16 cellular contexts compared by ENCODE assay signal in genomic region chr16:8948069-8948593, GRCh38. TPM values are rescaled to one million over a fixed set of nuclear protein-coding genes. Genes with fewer than 3 reads are reported as not detected.
DNase-seq lines count a peak whose midpoint lies in the region; ATAC-seq and TF ChIP-seq lines count a peak whose summit lies in the region.
"Had no signal": no experiment of that assay in that cellular context is flagged by ENCODE, and none has a peak within 500 bp of the region (broad histone marks: within the 10 kb centered on the region; RNA-seq: fewer than 3 reads in every experiment).

No MANE protein-coding gene starts in this region.

- DNase-seq in CD14-positive monocyte (ENCODE audit: low spot score) (no peak), GM23338 (ENCODE audit: low spot score) (no peak), KBM-7 (no peak), MV-4-11 (lab: John Stamatoyannopoulos, UW) (no peak), upper lobe of left lung (no peak)
- no peak for DNase-seq in activated CD8-positive, alpha-beta T cell treated with anti-CD3 and anti-CD28 coated beads, Interleukin-2, amount 10 ng/mL, durations not matched to agents 7 days and 5 days
- no peak for DNase-seq in naive thymus-derived CD4-positive, alpha-beta T cell
- DNase-seq: activated CD4-positive, alpha-beta T cell treated with anti-CD3 and anti-CD28 coated beads for 1 hour; activated naive CD4-positive, alpha-beta T cell treated with anti-CD3 and anti-CD28 coated beads, Interleukin-2, amount 10 ng/mL, durations not matched to agents 7 days and 5 days; DMS 273 treated with DMSO at 0.1 percent for 48 hours; GF-D8; heart right ventricle; left ventricle myocardium superior had no signal

- H3K27me3 Mint-ChIP-seq in CD14-positive monocyte (ENCODE audit: low read depth in 3 of 3) (no peaks in the 10 kb centered on the region), GM23338 (ENCODE audit: insufficient read depth, low read depth, poor library complexity) (peaks cover 28% of the 10 kb centered on the region)
- H3K27me3 Mint-ChIP-seq in activated CD8-positive, alpha-beta T cell treated with anti-CD3 and anti-CD28 coated beads, Interleukin-2, amount 10 ng/mL, durations not matched to agents 7 days and 5 days (ENCODE audit: low read depth): no peaks in the 10 kb centered on the region
- H3K27me3 Mint-ChIP-seq in naive thymus-derived CD4-positive, alpha-beta T cell: no peaks in the 10 kb centered on the region
- H3K27me3 Mint-ChIP-seq: activated naive CD4-positive, alpha-beta T cell treated with anti-CD3 and anti-CD28 coated beads, Interleukin-2, amount 10 ng/mL, durations not matched to agents 7 days and 5 days had no signal

- no peaks in the 10 kb centered on the region for H3K9me2 ChIP-seq in GM23338 (ENCODE audit: insufficient read depth)

- H3F3A ChIP-seq in GM23338 (replicated peaks; ENCODE audit: low read depth): peaks cover 3% of the 10 kb centered on the region; the same call in 1 of the 2 replicates

- H3K27ac ChIP-seq in GM23338 (ENCODE audit: low read depth): no peak overlapping the region
- no peak overlapping the region for H3K27ac ChIP-seq in naive thymus-derived CD4-positive, alpha-beta T cell (ENCODE audit: low read depth, low read length)
- no peak overlapping the region for H3K27ac ChIP-seq in upper lobe of left lung
- H3K27ac ChIP-seq: heart right ventricle, SJSA1 had no signal

- peaks cover 80% of the 10 kb centered on the region for H3K4me1 ChIP-seq in GM23338 (ENCODE audit: insufficient read depth)
- peaks cover 76 to 84% of the 10 kb centered on the region in 2 donors for H3K4me1 ChIP-seq in naive thymus-derived CD4-positive, alpha-beta T cell (ENCODE audit: control insufficient read depth in 2 of 2, insufficient read depth in 2 of 2, low read length in 2 of 2)
- peaks cover 65 to 97% (median 90%) of the 10 kb centered on the region in 4 donors for H3K4me1 ChIP-seq in upper lobe of left lung

- intact Hi-C loops in CD14-positive monocyte (cut with micrococcal nuclease): loop anchor here in 1 of 2 donors (10.0 kb wide), 2 partner anchors 57 to 187 kb away; no protein-coding TSS in a partner anchor
- intact Hi-C loops in naive thymus-derived CD4-positive, alpha-beta T cell (cut with micrococcal nuclease): no loop called here

- H2AFZ ChIP-seq in GM23338: no peak overlapping the region

- no peak overlapping the region for H3K4me2 ChIP-seq in GM23338

- H3K9me3 ChIP-seq in naive thymus-derived CD4-positive, alpha-beta T cell (ENCODE audit: control insufficient read depth in 2 of 3, low read length in 3 of 3): no peaks in the 10 kb centered on the region
- H3K9me3 ChIP-seq in upper lobe of left lung: no peaks in the 10 kb centered on the region
- H3K9me3 ChIP-seq: heart right ventricle, SJSA1 had no signal

- TF ChIP-seq EP300 in upper lobe of left lung (IDR thresholded peaks at IDR 0.05): no peak

- no peaks in the 10 kb centered on the region for H3K9me3 Mint-ChIP-seq in CD14-positive monocyte
- H3K9me3 Mint-ChIP-seq in GM23338: no peaks in the 10 kb centered on the region
- H3K9me3 Mint-ChIP-seq in activated CD8-positive, alpha-beta T cell treated with anti-CD3 and anti-CD28 coated beads, Interleukin-2, amount 10 ng/mL, durations not matched to agents 7 days and 5 days (ENCODE audit: insufficient read depth): no peaks in the 10 kb centered on the region
- H3K9me3 Mint-ChIP-seq in naive thymus-derived CD4-positive, alpha-beta T cell: no peaks in the 10 kb centered on the region
- H3K9me3 Mint-ChIP-seq: activated naive CD4-positive, alpha-beta T cell treated with anti-CD3 and anti-CD28 coated beads, Interleukin-2, amount 10 ng/mL, durations not matched to agents 7 days and 5 days had no signal

- in situ Hi-C loops in KBM-7 (cut with MboI; ENCODE audit: low pct_unique_long_range_greater_than_20kb, low sequenced_read_pairs): no loop called here

- no peak for TF ChIP-seq POLR2A in upper lobe of left lung (IDR thresholded peaks at IDR 0.05)

- TF ChIP-seq CTCF in CD14-positive monocyte (IDR thresholded peaks at IDR 0.05) (no peak), GM23338 (conservative IDR thresholded peaks at IDR 0.05; ENCODE audit: low read depth in 2 of 2) (no peak), upper lobe of left lung (IDR thresholded peaks at IDR 0.05) (no peak)

- 88 to 93% methylated on average over 6 of the region's 6 CpGs for WGBS in upper lobe of left lung, 2 donors

- no peak overlapping the region for H3K4me3 Mint-ChIP-seq in CD14-positive monocyte
- H3K4me3 Mint-ChIP-seq in GM23338: no peak overlapping the region
- H3K4me3 Mint-ChIP-seq in activated CD8-positive, alpha-beta T cell treated with anti-CD3 and anti-CD28 coated beads, Interleukin-2, amount 10 ng/mL, durations not matched to agents 7 days and 5 days: no peak overlapping the region
- H3K4me3 Mint-ChIP-seq in naive thymus-derived CD4-positive, alpha-beta T cell: peak overlapping the region in 9 of 10 donors; percentile 42 to 76 (median 69)
- H3K4me3 Mint-ChIP-seq: activated naive CD4-positive, alpha-beta T cell treated with anti-CD3 and anti-CD28 coated beads, Interleukin-2, amount 10 ng/mL, durations not matched to agents 7 days and 5 days had no signal

- H3K36me3 Mint-ChIP-seq in CD14-positive monocyte (peaks cover 0 to 7% of the 10 kb centered on the region in 2 donors), GM23338 (ENCODE audit: low read depth) (no peaks in the 10 kb centered on the region; the same call in 2 of the 3 replicates)
- H3K36me3 Mint-ChIP-seq in activated CD8-positive, alpha-beta T cell treated with anti-CD3 and anti-CD28 coated beads, Interleukin-2, amount 10 ng/mL, durations not matched to agents 7 days and 5 days (ENCODE audit: low read depth): peaks cover 14% of the 10 kb centered on the region
- no peaks in the 10 kb centered on the region for H3K36me3 Mint-ChIP-seq in naive thymus-derived CD4-positive, alpha-beta T cell

- H3K4me3 ChIP-seq in GM23338: no peak overlapping the region
- no peak overlapping the region for H3K4me3 ChIP-seq in naive thymus-derived CD4-positive, alpha-beta T cell (ENCODE audit: low read length)
- no peak overlapping the region for H3K4me3 ChIP-seq in upper lobe of left lung
- H3K4me3 ChIP-seq: heart right ventricle, SJSA1 had no signal

- peak overlapping the region; percentile 21 to 89 (median 76) for H3K27ac Mint-ChIP-seq in CD14-positive monocyte
- H3K27ac Mint-ChIP-seq in GM23338: peak overlapping the region; percentile 68; the same call in 1 of the 2 replicates
- peak overlapping the region; percentile 30 for H3K27ac Mint-ChIP-seq in activated CD8-positive, alpha-beta T cell treated with anti-CD3 and anti-CD28 coated beads, Interleukin-2, amount 10 ng/mL, durations not matched to agents 7 days and 5 days
- H3K27ac Mint-ChIP-seq in naive thymus-derived CD4-positive, alpha-beta T cell: peak overlapping the region in 7 of 9 donors; percentile 18 to 91 (median 76)

- POLR2A ChIA-PET in activated CD8-positive, alpha-beta T cell treated with anti-CD3 and anti-CD28 coated beads, Interleukin-2, amount 10 ng/mL, durations not matched to agents 7 days and 5 days (lab: Charles Lee): interaction anchor here (1.1 kb wide), 1 partner anchor 12 kb away, joined by 3 read pairs; no protein-coding TSS in a partner anchor
- POLR2A ChIA-PET in naive thymus-derived CD4-positive, alpha-beta T cell (lab: Charles Lee): interaction anchor here (0.6 to 1.8 kb wide), 3 partner anchors 14 to 236 kb away, joined by 3 to 5 read pairs (median 3); no protein-coding TSS in a partner anchor

- ATAC-seq in GM23338: no peak
- no peak for ATAC-seq in activated CD8-positive, alpha-beta T cell treated with anti-CD3 and anti-CD28 coated beads, Interleukin-2, amount 10 ng/mL, durations not matched to agents 7 days and 5 days
- ATAC-seq in naive thymus-derived CD4-positive, alpha-beta T cell: no peak
- ATAC-seq in HG02973 (IDR thresholded peaks at IDR 0.05; ENCODE audit: unreplicated experiment): no peak
- ATAC-seq in upper lobe of left lung (ENCODE audit: low FRiP score in 2 of 2): no peak
- ATAC-seq: heart right ventricle, left ventricle myocardium superior, Panc1 had no signal

- no peaks in the 10 kb centered on the region for H3K27me3 ChIP-seq in GM23338 (ENCODE audit: insufficient read depth)
- no peaks in the 10 kb centered on the region for H3K27me3 ChIP-seq in naive thymus-derived CD4-positive, alpha-beta T cell (ENCODE audit: control insufficient read depth in 2 of 2, insufficient read depth in 2 of 2, low read length in 2 of 2)
- no peaks in the 10 kb centered on the region for H3K27me3 ChIP-seq in upper lobe of left lung
- H3K27me3 ChIP-seq: heart right ventricle, SJSA1 had no signal

- H4K20me1 ChIP-seq in GM23338 (replicated peaks; ENCODE audit: insufficient read depth): peaks cover 95% of the 10 kb centered on the region

- CTCF ChIA-PET in activated CD8-positive, alpha-beta T cell treated with anti-CD3 and anti-CD28 coated beads, Interleukin-2, amount 10 ng/mL, durations not matched to agents 7 days and 5 days (lab: Charles Lee): interaction anchor here (1.1 to 7.9 kb wide), 4 partner anchors 10 to 60 kb away, joined by 3 to 66 read pairs (median 14); no protein-coding TSS in a partner anchor
- CTCF ChIA-PET in naive thymus-derived CD4-positive, alpha-beta T cell (lab: Charles Lee): interaction anchor here (0.8 to 1.8 kb wide), 3 partner anchors 12 to 30 kb away, joined by 3 to 5 read pairs (median 4); no protein-coding TSS in a partner anchor

- H3K4me1 Mint-ChIP-seq in CD14-positive monocyte: peaks cover 91% of the 10 kb centered on the region
- H3K4me1 Mint-ChIP-seq in GM23338: peaks cover 83% of the 10 kb centered on the region
- H3K4me1 Mint-ChIP-seq in activated CD8-positive, alpha-beta T cell treated with anti-CD3 and anti-CD28 coated beads, Interleukin-2, amount 10 ng/mL, durations not matched to agents 7 days and 5 days (ENCODE audit: low read depth): peaks cover 90% of the 10 kb centered on the region
- H3K4me1 Mint-ChIP-seq in naive thymus-derived CD4-positive, alpha-beta T cell: peaks cover 83 to 98% (median 96%) of the 10 kb centered on the region in 7 donors

- peaks cover 100% of the 10 kb centered on the region for H3K79me2 ChIP-seq in GM23338 (replicated peaks; ENCODE audit: insufficient read depth)

- H3K36me3 ChIP-seq in GM23338 (ENCODE audit: insufficient read depth): no peaks in the 10 kb centered on the region
- H3K36me3 ChIP-seq in naive thymus-derived CD4-positive, alpha-beta T cell (ENCODE audit: control insufficient read depth in 2 of 3, insufficient read depth in 3 of 3, low read length in 3 of 3): no peaks in the 10 kb centered on the region
- no peaks in the 10 kb centered on the region for H3K36me3 ChIP-seq in upper lobe of left lung
- H3K36me3 ChIP-seq: heart right ventricle, SJSA1 had no signal

TF ChIP-seq in GM23338, 12 proteins besides CTCF, POLR2A, EP300 and RAD21 (continues in another document):
- no peak for TF ChIP-seq CREB1 (CRISPR knock-in tag; IDR thresholded peaks at IDR 0.05; ENCODE audit: low read depth)

RNA-seq across cellular contexts. Expression of gene USP7, which starts 15.6 kb away (rescaled TPM):
- 1 to 10 TPM; 2.4 to 4.1 TPM for polyA plus RNA-seq in CD14-positive monocyte
- 130 and 169 TPM in 2 replicates for total RNA-seq in GM23338 (2014; rRNA removed; shearing (Covaris generic))
- 39.9 and 42.3 TPM in 2 replicates for polyA plus RNA-seq in GM23338 (2016; fragmentation: Nextera tagmentation; extraction: Ambion mirVana)
- 100 to 1,000 TPM; 134 to 144 TPM for total RNA-seq in activated CD8-positive, alpha-beta T cell treated with anti-CD3 and anti-CD28 coated beads, Interleukin-2, amount 10 ng/mL, durations not matched to agents 7 days and 5 days
- total RNA-seq in naive thymus-derived CD4-positive, alpha-beta T cell: 100 to 1,000 TPM; 175 to 261 (median 178) TPM
- 1 to 10 TPM; 8.9 to 9.0 TPM for polyA plus RNA-seq in naive thymus-derived CD4-positive, alpha-beta T cell
- 100 to 1,000 TPM in 1 of 6 donors, 10 to 100 TPM in 5; 68.2 to 122 (median 72.2) TPM for total RNA-seq in upper lobe of left lung

Comparison
In these comparisons a context has a peak if more than half of its experiments do, and no peak if none do; other contexts are left out.
1. H3K4me3 Mint-ChIP-seq: peak in naive thymus-derived CD4-positive, alpha-beta T cell (9 of 10); none in CD14-positive monocyte (0 of 2), GM23338 (single experiment) and activated CD8-positive, alpha-beta T cell treated with anti-CD3 and anti-CD28 coated beads, Interleukin-2, amount 10 ng/mL, durations not matched to agents 7 days and 5 days (single experiment).
2. Peak in every context shown above with its lines, with median percentiles within 50 percentile points of each other: H3K27ac Mint-ChIP-seq.